In the genomic region with DNA sequence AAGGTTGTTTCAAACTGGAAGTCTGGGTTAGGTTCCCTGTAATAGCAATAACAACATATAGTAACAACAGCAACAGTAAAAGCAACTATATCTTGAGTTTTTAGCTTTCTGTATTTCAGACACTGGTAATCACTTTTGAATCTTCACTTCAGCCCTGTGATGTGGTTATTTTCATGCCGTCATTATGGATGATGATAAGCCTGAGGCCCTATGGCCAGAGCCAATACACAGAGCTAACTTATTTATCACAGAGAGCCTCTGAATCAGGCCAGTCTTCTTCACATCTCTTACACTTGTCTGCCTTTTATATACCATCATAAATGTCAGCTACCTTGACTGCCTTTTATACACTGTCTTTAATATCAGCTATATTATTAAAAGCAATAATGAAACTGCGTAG, we compare ENCODE assay signal across 2 cellular contexts.
TF ChIP-seq lines count a peak whose summit lies in the region.

No MANE protein-coding gene starts in this region.

TF ChIP-seq in SK-N-SH, 30 proteins besides CTCF, POLR2A, EP300 and RAD21 (continued from another document):
- TF ChIP-seq, protein P1, sequence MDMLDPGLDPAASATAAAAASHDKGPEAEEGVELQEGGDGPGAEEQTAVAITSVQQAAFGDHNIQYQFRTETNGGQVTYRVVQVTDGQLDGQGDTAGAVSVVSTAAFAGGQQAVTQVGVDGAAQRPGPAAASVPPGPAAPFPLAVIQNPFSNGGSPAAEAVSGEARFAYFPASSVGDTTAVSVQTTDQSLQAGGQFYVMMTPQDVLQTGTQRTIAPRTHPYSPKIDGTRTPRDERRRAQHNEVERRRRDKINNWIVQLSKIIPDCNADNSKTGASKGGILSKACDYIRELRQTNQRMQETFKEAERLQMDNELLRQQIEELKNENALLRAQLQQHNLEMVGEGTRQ (IDR thresholded peaks at IDR 0.05; ENCODE audit: borderline replicate concordance, low read depth, low read length) = no peak
- TF ChIP-seq TAF1 (IDR thresholded peaks at IDR 0.05; ENCODE audit: borderline replicate concordance, low read depth, low read length) = no peak
- TF ChIP-seq FOXJ3 (CRISPR knock-in tag; IDR thresholded peaks at IDR 0.05) = 0 out of 2 replicates have a peak, but pooled peaks have one; percentile 46
- no peak for TF ChIP-seq MEF2A (IDR thresholded peaks at IDR 0.05; ENCODE audit: borderline replicate concordance, low read depth)
- 0 out of 2 replicates have a peak, but pooled peaks have one; percentile 41 for TF ChIP-seq RCOR1 (IDR thresholded peaks at IDR 0.05; ENCODE audit: low read length)
- no peak for TF ChIP-seq MXI1 (IDR thresholded peaks at IDR 0.05; ENCODE audit: low read depth, low read length)
- TF ChIP-seq GATA2 (CRISPR knock-in tag; IDR thresholded peaks at IDR 0.05) = peak; percentile 76
- TF ChIP-seq CHD2 (IDR thresholded peaks at IDR 0.05; ENCODE audit: low read length, partially characterized antibody) = peak; percentile 20
TF ChIP-seq in SK-N-SH: peak in this region for 4.

TF ChIP-seq in SK-N-SH treated with all-trans-retinoic acid at 6 μM for 48 hours, 23 proteins besides CTCF, POLR2A, EP300 and RAD21 (continued from another document):
- TF ChIP-seq, protein P2, sequence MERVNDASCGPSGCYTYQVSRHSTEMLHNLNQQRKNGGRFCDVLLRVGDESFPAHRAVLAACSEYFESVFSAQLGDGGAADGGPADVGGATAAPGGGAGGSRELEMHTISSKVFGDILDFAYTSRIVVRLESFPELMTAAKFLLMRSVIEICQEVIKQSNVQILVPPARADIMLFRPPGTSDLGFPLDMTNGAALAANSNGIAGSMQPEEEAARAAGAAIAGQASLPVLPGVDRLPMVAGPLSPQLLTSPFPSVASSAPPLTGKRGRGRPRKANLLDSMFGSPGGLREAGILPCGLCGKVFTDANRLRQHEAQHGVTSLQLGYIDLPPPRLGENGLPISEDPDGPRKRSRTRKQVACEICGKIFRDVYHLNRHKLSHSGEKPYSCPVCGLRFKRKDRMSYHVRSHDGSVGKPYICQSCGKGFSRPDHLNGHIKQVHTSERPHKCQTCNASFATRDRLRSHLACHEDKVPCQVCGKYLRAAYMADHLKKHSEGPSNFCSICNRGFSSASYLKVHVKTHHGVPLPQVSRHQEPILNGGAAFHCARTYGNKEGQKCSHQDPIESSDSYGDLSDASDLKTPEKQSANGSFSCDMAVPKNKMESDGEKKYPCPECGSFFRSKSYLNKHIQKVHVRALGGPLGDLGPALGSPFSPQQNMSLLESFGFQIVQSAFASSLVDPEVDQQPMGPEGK (CRISPR knock-in tag; IDR thresholded peaks at IDR 0.05; ENCODE audit: borderline replicate concordance) = no peak
- TF ChIP-seq ESRRG (CRISPR knock-in tag; IDR thresholded peaks at IDR 0.05) = no peak
- TF ChIP-seq ZNF565 (CRISPR knock-in tag; conservative IDR thresholded peaks at IDR 0.05; ENCODE audit: low read depth) = no peak
- TF ChIP-seq, protein P3, sequence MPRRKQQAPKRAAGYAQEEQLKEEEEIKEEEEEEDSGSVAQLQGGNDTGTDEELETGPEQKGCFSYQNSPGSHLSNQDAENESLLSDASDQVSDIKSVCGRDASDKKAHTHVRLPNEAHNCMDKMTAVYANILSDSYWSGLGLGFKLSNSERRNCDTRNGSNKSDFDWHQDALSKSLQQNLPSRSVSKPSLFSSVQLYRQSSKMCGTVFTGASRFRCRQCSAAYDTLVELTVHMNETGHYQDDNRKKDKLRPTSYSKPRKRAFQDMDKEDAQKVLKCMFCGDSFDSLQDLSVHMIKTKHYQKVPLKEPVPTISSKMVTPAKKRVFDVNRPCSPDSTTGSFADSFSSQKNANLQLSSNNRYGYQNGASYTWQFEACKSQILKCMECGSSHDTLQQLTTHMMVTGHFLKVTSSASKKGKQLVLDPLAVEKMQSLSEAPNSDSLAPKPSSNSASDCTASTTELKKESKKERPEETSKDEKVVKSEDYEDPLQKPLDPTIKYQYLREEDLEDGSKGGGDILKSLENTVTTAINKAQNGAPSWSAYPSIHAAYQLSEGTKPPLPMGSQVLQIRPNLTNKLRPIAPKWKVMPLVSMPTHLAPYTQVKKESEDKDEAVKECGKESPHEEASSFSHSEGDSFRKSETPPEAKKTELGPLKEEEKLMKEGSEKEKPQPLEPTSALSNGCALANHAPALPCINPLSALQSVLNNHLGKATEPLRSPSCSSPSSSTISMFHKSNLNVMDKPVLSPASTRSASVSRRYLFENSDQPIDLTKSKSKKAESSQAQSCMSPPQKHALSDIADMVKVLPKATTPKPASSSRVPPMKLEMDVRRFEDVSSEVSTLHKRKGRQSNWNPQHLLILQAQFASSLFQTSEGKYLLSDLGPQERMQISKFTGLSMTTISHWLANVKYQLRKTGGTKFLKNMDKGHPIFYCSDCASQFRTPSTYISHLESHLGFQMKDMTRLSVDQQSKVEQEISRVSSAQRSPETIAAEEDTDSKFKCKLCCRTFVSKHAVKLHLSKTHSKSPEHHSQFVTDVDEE (CRISPR knock-in tag; IDR thresholded peaks at IDR 0.05) = no peak
- TF ChIP-seq ZNF70 (CRISPR knock-in tag; IDR thresholded peaks at IDR 0.05) = no peak
TF ChIP-seq in SK-N-SH treated with all-trans-retinoic acid at 6 μM for 48 hours: peak in this region for 0.
